Comparison of ENCODE assay signal across 1 cellular context in the genomic region with DNA sequence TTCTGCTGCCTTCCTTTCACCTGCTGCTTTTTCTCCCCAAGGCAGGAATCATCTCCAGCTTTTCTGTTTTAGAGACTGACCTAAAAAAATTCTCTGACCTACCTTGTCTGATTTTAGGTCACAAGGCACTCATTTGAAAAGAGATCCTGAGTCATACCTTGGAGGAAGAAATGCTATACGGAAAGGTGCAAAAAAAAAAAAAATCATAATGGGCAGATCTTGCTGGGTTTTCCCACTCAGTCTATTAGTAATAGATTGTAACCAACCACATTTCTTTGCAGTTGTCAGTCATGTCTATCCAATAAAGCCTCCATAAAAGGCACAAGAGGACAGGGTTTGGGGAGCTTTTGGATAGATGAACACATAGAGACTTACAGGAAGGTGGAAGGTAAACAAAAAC.
TF ChIP-seq lines count a peak whose summit lies in the region.

No MANE protein-coding gene starts in this region.

TF ChIP-seq in K562, 482 proteins besides CTCF, POLR2A, EP300 and RAD21 (continued from another document):
- TF ChIP-seq, protein P1, sequence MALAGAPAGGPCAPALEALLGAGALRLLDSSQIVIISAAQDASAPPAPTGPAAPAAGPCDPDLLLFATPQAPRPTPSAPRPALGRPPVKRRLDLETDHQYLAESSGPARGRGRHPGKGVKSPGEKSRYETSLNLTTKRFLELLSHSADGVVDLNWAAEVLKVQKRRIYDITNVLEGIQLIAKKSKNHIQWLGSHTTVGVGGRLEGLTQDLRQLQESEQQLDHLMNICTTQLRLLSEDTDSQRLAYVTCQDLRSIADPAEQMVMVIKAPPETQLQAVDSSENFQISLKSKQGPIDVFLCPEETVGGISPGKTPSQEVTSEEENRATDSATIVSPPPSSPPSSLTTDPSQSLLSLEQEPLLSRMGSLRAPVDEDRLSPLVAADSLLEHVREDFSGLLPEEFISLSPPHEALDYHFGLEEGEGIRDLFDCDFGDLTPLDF (CRISPR knock-in tag; IDR thresholded peaks at IDR 0.05): no peak
- TF ChIP-seq ZBTB7A (IDR thresholded peaks at IDR 0.05; ENCODE audit: borderline replicate concordance, control insufficient read depth, low read depth, low read length) (no peak), PTTG1 (tag; IDR thresholded peaks at IDR 0.05; ENCODE audit: low read depth) (no peak), SOX6 (IDR thresholded peaks at IDR 0.05) (no peak), ZC3H8 (IDR thresholded peaks at IDR 0.05) (no peak), FOXP4 (CRISPR knock-in tag; IDR thresholded peaks at IDR 0.05; ENCODE audit: borderline replicate concordance) (no peak), PHF21A (IDR thresholded peaks at IDR 0.05; ENCODE audit: borderline replicate concordance, low read depth) (no peak), NR2C1 (IDR thresholded peaks at IDR 0.05) (no peak), NR2C1 (tag; IDR thresholded peaks at IDR 0.05) (no peak), MAFK (IDR thresholded peaks at IDR 0.05; ENCODE audit: low read length) (no peak), ZNF354B (CRISPR knock-in tag; IDR thresholded peaks at IDR 0.05) (no peak), TCF7L2 (IDR thresholded peaks at IDR 0.05; ENCODE audit: low read depth, low read length) (no peak), ETS1 (conservative IDR thresholded peaks at IDR 0.05; ENCODE audit: control insufficient read depth, low read depth, low read length) (no peak), SAFB2 (IDR thresholded peaks at IDR 0.05; ENCODE audit: borderline replicate concordance, low read depth, low read length, severe bottlenecking) (no peak), SMAD1 (IDR thresholded peaks at IDR 0.05; ENCODE audit: low read depth, low read length, partially characterized antibody) (no peak), MYBL2 (IDR thresholded peaks at IDR 0.05; ENCODE audit: low read depth) (no peak), MYBL2 (CRISPR knock-in tag; IDR thresholded peaks at IDR 0.05; ENCODE audit: borderline replicate concordance) (no peak)
- TF ChIP-seq, protein P2, sequence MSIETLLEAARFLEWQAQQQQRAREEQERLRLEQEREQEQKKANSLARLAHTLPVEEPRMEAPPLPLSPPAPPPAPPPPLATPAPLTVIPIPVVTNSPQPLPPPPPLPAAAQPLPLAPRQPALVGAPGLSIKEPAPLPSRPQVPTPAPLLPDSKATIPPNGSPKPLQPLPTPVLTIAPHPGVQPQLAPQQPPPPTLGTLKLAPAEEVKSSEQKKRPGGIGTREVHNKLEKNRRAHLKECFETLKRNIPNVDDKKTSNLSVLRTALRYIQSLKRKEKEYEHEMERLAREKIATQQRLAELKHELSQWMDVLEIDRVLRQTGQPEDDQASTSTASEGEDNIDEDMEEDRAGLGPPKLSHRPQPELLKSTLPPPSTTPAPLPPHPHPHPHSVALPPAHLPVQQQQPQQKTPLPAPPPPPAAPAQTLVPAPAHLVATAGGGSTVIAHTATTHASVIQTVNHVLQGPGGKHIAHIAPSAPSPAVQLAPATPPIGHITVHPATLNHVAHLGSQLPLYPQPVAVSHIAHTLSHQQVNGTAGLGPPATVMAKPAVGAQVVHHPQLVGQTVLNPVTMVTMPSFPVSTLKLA (conservative IDR thresholded peaks at IDR 0.05): no peak
- TF ChIP-seq, protein P3, sequence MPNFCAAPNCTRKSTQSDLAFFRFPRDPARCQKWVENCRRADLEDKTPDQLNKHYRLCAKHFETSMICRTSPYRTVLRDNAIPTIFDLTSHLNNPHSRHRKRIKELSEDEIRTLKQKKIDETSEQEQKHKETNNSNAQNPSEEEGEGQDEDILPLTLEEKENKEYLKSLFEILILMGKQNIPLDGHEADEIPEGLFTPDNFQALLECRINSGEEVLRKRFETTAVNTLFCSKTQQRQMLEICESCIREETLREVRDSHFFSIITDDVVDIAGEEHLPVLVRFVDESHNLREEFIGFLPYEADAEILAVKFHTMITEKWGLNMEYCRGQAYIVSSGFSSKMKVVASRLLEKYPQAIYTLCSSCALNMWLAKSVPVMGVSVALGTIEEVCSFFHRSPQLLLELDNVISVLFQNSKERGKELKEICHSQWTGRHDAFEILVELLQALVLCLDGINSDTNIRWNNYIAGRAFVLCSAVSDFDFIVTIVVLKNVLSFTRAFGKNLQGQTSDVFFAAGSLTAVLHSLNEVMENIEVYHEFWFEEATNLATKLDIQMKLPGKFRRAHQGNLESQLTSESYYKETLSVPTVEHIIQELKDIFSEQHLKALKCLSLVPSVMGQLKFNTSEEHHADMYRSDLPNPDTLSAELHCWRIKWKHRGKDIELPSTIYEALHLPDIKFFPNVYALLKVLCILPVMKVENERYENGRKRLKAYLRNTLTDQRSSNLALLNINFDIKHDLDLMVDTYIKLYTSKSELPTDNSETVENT (CRISPR knock-in tag; IDR thresholded peaks at IDR 0.05): no peak
